Comparison of ENCODE assay signal across 2 cellular contexts in genomic region chr3:55166577-55167555, GRCh38.
TF ChIP-seq lines count a peak whose summit lies in the region.

No MANE protein-coding gene starts in this region.

TF ChIP-seq in SK-N-SH, 30 proteins besides CTCF, POLR2A, EP300 and RAD21 (continued from another document):
- no peak for TF ChIP-seq PBX3 (IDR thresholded peaks at IDR 0.05)

TF ChIP-seq in SK-N-SH treated with all-trans-retinoic acid at 6 μM for 48 hours, 23 proteins besides CTCF, POLR2A, EP300 and RAD21 (continued from another document):
- TF ChIP-seq, protein P1, sequence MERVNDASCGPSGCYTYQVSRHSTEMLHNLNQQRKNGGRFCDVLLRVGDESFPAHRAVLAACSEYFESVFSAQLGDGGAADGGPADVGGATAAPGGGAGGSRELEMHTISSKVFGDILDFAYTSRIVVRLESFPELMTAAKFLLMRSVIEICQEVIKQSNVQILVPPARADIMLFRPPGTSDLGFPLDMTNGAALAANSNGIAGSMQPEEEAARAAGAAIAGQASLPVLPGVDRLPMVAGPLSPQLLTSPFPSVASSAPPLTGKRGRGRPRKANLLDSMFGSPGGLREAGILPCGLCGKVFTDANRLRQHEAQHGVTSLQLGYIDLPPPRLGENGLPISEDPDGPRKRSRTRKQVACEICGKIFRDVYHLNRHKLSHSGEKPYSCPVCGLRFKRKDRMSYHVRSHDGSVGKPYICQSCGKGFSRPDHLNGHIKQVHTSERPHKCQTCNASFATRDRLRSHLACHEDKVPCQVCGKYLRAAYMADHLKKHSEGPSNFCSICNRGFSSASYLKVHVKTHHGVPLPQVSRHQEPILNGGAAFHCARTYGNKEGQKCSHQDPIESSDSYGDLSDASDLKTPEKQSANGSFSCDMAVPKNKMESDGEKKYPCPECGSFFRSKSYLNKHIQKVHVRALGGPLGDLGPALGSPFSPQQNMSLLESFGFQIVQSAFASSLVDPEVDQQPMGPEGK (CRISPR knock-in tag; IDR thresholded peaks at IDR 0.05; ENCODE audit: borderline replicate concordance): no peak
- no peak for TF ChIP-seq ZNF565 (CRISPR knock-in tag; conservative IDR thresholded peaks at IDR 0.05; ENCODE audit: low read depth)
- TF ChIP-seq ZNF70 (CRISPR knock-in tag; IDR thresholded peaks at IDR 0.05): no peak
- TF ChIP-seq ZFP3 (CRISPR knock-in tag; IDR thresholded peaks at IDR 0.05): no peak
- no peak for TF ChIP-seq TCF4 (CRISPR knock-in tag; IDR thresholded peaks at IDR 0.05; ENCODE audit: borderline replicate concordance)
- no peak for TF ChIP-seq ARNTL (CRISPR knock-in tag; IDR thresholded peaks at IDR 0.05; ENCODE audit: borderline replicate concordance, low read depth)
- TF ChIP-seq BACH2 (CRISPR knock-in tag; IDR thresholded peaks at IDR 0.05; ENCODE audit: borderline replicate concordance): no peak
- no peak for TF ChIP-seq TOX (CRISPR knock-in tag; IDR thresholded peaks at IDR 0.05; ENCODE audit: borderline replicate concordance)
- TF ChIP-seq CSDC2 (CRISPR knock-in tag; IDR thresholded peaks at IDR 0.05): no peak
- no peak for TF ChIP-seq ISL1 (CRISPR knock-in tag; IDR thresholded peaks at IDR 0.05)
